ENCODE assay signal across 8 cellular contexts in the genomic region with DNA sequence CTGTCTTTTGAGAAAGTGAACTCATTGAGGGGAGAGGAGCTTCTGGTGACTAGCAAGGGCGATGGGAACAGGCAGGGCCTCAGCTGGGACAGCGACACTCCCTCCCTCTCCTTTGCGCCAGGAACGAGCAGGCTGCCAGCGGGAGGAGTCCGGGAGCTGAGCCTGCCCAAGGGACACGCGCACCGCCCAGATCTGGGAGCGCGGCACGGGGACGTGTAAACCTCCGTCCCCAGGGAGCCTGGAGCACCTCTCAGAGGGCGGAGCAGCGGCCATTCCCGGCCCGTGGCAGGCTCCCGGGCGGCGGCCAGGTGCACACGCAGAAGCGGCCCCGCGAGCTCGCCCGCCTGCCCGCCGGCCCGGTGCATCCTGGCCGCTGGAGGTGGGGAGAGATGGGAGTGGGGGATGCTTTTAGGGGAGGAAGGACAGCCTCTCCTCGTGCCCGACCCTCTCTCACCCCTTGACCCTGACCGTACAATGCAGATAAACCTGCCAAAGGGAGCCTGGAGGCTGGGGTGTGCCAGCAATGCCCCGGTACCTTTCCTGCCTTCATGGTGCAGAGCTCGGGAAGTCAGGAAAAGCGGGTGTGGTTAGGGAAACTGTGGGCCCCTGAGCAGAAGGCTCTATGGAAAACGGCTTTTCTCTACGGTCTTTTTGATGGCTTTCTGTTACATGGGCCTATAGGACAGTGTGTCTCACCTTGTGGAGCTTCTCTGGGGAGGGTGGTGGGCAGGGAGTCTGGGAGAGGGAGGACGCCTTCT. TPM values are rescaled to one million over a fixed set of nuclear protein-coding genes. Genes with fewer than 3 reads are reported as not detected.
DNase-seq lines count a peak whose midpoint lies in the region; ATAC-seq and TF ChIP-seq lines count a peak whose summit lies in the region.

No MANE protein-coding gene starts in this region.

- no peaks in the 10 kb centered on the region; the same call in 1 of the 2 replicates for H3K27me3 ChIP-seq in GM23248 (replicated peaks; ENCODE audit: insufficient read depth)
- peaks cover 85% of the 10 kb centered on the region for H3K27me3 ChIP-seq in PC-3 (ENCODE audit: low read length)
- peaks cover 0 to 24% (median 4%) of the 10 kb centered on the region in 7 donors for H3K27me3 ChIP-seq in heart right ventricle
- no peaks in the 10 kb centered on the region for H3K27me3 ChIP-seq in psoas muscle (ENCODE audit: insufficient read depth in 3 of 3, low read length in 2 of 3)

- no peak overlapping the region for H3K4me2 ChIP-seq in GM23248 (ENCODE audit: unreplicated experiment)
- peak overlapping the region; percentile 57 for H3K4me2 ChIP-seq in PC-3 (ENCODE audit: low read length)

- H3K9me3 ChIP-seq in GM23248 (ENCODE audit: low read depth) (no peaks in the 10 kb centered on the region), PC-3 (ENCODE audit: low read length) (no peaks in the 10 kb centered on the region), heart right ventricle (no peaks in the 10 kb centered on the region), psoas muscle (no peaks in the 10 kb centered on the region)

- H3K36me3 ChIP-seq in GM23248 (ENCODE audit: low read depth): no peaks in the 10 kb centered on the region
- no peaks in the 10 kb centered on the region for H3K36me3 ChIP-seq in PC-3 (ENCODE audit: low read depth, low read length)
- H3K36me3 ChIP-seq in heart right ventricle: no peaks in the 10 kb centered on the region
- H3K36me3 ChIP-seq in psoas muscle (ENCODE audit: insufficient read depth in 1 of 2, low read depth in 1 of 2): peaks cover 0 to 37% of the 10 kb centered on the region in 2 donors

- H3K9ac ChIP-seq in GM23248: no peak overlapping the region
- H3K9ac ChIP-seq in PC-3 (ENCODE audit: low read length): no peak overlapping the region

- in situ Hi-C loops in GM23248 (cut with MboI): no loop called here

- 10 to 11% methylated on average over 36 to 39 of the region's 40 CpGs for WGBS in GM23248 (ENCODE audit: low coverage in 1 of 2, low lambda C conversion rate in 2 of 2, missing lambda C conversion rate in 2 of 2), 2 experiments
- WGBS in heart right ventricle, 2 donors: 5 to 6% methylated on average over 40 of the region's 40 CpGs
- WGBS in psoas muscle, 3 donors: 3 to 5% (median 3%) methylated on average over 27 to 40 of the region's 40 CpGs

- TF ChIP-seq CTCF in PC-3 (conservative IDR thresholded peaks at IDR 0.05; ENCODE audit: low read depth, low read length) (no peak), heart right ventricle (IDR thresholded peaks at IDR 0.05) (no peak), psoas muscle (IDR thresholded peaks at IDR 0.05) (no peak)

- CTCF ChIA-PET in PC-3 (lab: Charles Lee): no interaction called here

- intact Hi-C loops in PC-3 (cut with micrococcal nuclease) (no loop called here), heart right ventricle (cut with DNase I) (loop anchor here in 1 of 10 donors (10.0 kb wide), 1 partner anchor 52 kb away; no protein-coding TSS in a partner anchor), psoas muscle (cut with DNase I) (loop anchor here (5.0 to 10.0 kb wide), 3 partner anchors 102 to 142 kb away; no protein-coding TSS in a partner anchor)

- ATAC-seq in PC-3 (peak; percentile 87), heart right ventricle (peak; percentile 78 to 98 (median 93)), psoas muscle (peak; percentile 86 to 94 (median 92)), GM19397 (IDR thresholded peaks at IDR 0.05; ENCODE audit: unreplicated experiment) (no peak)

- no peak overlapping the region for H3K27ac ChIP-seq in GM23248
- H3K27ac ChIP-seq in PC-3 (ENCODE audit: low read length): no peak overlapping the region
- peak overlapping the region in 7 of 10 donors; percentile 34 to 76 (median 65) for H3K27ac ChIP-seq in heart right ventricle
- H3K27ac ChIP-seq in psoas muscle: peak overlapping the region; percentile 83

- H2AFZ ChIP-seq in GM23248: no peak overlapping the region
- peak overlapping the region; percentile 45; the same call in 1 of the 2 replicates for H2AFZ ChIP-seq in PC-3 (ENCODE audit: low read length)

- H3F3A ChIP-seq in GM23248 (ENCODE audit: insufficient read depth) (no peaks in the 10 kb centered on the region), PC-3 (ENCODE audit: low read length, unreplicated experiment) (no peaks in the 10 kb centered on the region)

- DNase-seq in GM23248 (peak; percentile 3), PC-3 (peak; percentile 33), heart right ventricle (peak; percentile 61 to 81), psoas muscle (peak; percentile 74 to 95), SW 1271 (lab: John Stamatoyannopoulos, UW) (no peak), amniotic stem cell (lab: John Stamatoyannopoulos, UW) (no peak), UCSD-AML1 (lab: John Stamatoyannopoulos, UW; ENCODE audit: unreplicated experiment) (no peak)

- H3K79me2 ChIP-seq in GM23248 (ENCODE audit: insufficient read depth): no peaks in the 10 kb centered on the region
- no peaks in the 10 kb centered on the region for H3K79me2 ChIP-seq in PC-3 (ENCODE audit: low read length)

- H3K9me2 ChIP-seq in GM23248 (ENCODE audit: insufficient read depth) (no peaks in the 10 kb centered on the region), PC-3 (replicated peaks; ENCODE audit: low read length) (no peaks in the 10 kb centered on the region)

- H3K4me1 ChIP-seq in GM23248 (ENCODE audit: insufficient read depth): no peaks in the 10 kb centered on the region
- H3K4me1 ChIP-seq in PC-3 (ENCODE audit: insufficient read depth, low read length): no peaks in the 10 kb centered on the region
- peaks cover 0 to 23% (median 6%) of the 10 kb centered on the region in 9 donors for H3K4me1 ChIP-seq in heart right ventricle
- H3K4me1 ChIP-seq in psoas muscle: peaks cover 28% of the 10 kb centered on the region

- BruUV-seq in PC-3 (replicated peaks; lab: Mats Ljungman, UMichigan): no TSS peak

- POLR2A ChIA-PET in PC-3 (lab: Charles Lee; ENCODE audit: unreplicated experiment): no interaction called here

- H4K20me1 ChIP-seq in GM23248 (ENCODE audit: insufficient read depth): no peaks in the 10 kb centered on the region
- no peaks in the 10 kb centered on the region for H4K20me1 ChIP-seq in PC-3 (ENCODE audit: low read length)

- no peak overlapping the region for H3K4me3 ChIP-seq in GM23248
- H3K4me3 ChIP-seq in PC-3 (ENCODE audit: low read length): peak overlapping the region; percentile 44; the same call in 1 of the 2 replicates
- H3K4me3 ChIP-seq in heart right ventricle: peak overlapping the region in 9 of 10 donors; percentile 32 to 53 (median 48)
- peak overlapping the region; percentile 66 for H3K4me3 ChIP-seq in psoas muscle

RNA-seq across cellular contexts. Expression of gene AQP4, which starts 2.2 kb away (rescaled TPM):
- total RNA-seq in GM23248 (2014; rRNA removed; shearing (Covaris generic)): not detected in 2 replicates
- polyA plus RNA-seq in GM23248 (2016; fragmentation: Nextera tagmentation; extraction: Ambion mirVana): not detected in 2 replicates
- not detected in 2 replicates for total RNA-seq in PC-3 (2014; rRNA removed)
- total RNA-seq in heart right ventricle: 10 to 100 TPM in 6 of 10 donors, 1 to 10 TPM in 3, under 1 TPM in 1; 0.94 to 37.2 (median 13.5) TPM
- polyA plus RNA-seq in heart right ventricle: 1 to 10 TPM in 1 of 2 donors, under 1 TPM in 1; 0.07 to 1.8 TPM
- total RNA-seq in psoas muscle: 10 to 100 TPM in 2 of 4 donors, 1 to 10 TPM in 2; 9.0 to 27.1 (median 11.2) TPM
- 10 to 100 TPM in 2 of 3 donors, 1 to 10 TPM in 1; 5.3 to 26.2 (median 10.4) TPM for polyA plus RNA-seq in psoas muscle

Comparison
In these comparisons a context has a peak if more than half of its experiments do, and no peak if none do; other contexts are left out.
1. DNase-seq: peak in GM23248 (single experiment), PC-3 (single experiment), heart right ventricle (2 of 2) and psoas muscle (2 of 2); none in SW 1271 (0 of 2), amniotic stem cell (single experiment) and UCSD-AML1 (single experiment).
2. H3K27ac ChIP-seq: peak in heart right ventricle (7 of 10) and psoas muscle (single experiment); none in GM23248 (single experiment) and PC-3 (single experiment).